ENCODE assay signal across 11 cellular contexts in the genomic region with DNA sequence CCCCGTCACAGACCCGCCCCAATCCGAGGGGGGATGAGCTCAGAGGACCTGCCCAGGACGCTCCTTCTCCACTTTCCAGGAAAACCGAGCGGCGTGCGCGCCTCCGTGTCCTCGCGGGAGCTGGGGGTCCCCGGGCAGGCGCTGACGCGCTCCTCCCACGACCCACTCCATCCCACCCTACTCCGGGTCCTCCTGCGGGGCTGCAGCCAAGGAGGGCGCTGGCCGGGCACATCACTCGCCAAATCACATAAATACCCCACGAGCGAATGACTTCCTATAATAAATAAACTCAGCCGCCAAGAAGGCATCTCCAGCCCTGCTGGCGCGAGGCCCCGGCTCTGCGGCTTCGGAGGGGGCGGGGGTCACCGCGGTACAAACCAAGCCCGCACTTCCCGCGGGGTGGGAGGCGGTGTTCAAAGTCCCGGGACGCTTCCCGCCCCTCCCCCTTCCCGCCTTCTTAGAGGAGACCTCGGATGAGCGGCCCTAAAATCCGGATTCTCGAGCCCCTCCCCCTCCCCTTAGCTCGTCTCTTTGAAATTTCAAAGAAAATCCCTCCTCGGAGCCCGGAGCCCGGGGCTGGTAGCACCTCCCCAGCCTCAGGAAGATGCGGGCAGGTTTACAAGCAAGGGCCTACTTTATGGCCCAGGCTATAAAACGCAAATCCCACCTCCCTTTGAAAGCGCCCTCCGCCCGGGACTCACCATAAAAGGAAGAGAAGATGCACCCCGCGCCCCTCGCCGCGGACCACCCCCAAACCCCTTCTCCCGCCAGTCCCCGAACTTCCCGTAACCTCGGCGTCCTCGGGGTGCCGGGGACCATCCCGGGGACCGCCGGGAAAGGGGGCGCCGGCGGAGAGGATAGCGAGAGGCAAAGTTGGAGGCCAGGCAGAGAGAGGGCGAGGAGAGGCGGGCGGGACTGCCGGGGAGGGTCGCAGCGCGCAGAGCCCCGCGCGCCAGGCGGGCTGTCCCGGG. TPM values are rescaled to one million over a fixed set of nuclear protein-coding genes. Genes with fewer than 3 reads are reported as not detected.
DNase-seq lines count a peak whose midpoint lies in the region; ATAC-seq and TF ChIP-seq lines count a peak whose summit lies in the region.
"Had no signal": no experiment of that assay in that cellular context is flagged by ENCODE, and none has a peak within 500 bp of the region (broad histone marks: within the 10 kb centered on the region; RNA-seq: fewer than 3 reads in every experiment).

No MANE protein-coding gene starts in this region.

- H3K27ac ChIP-seq in esophagus muscularis mucosa (replicated peaks in 1 of 4) (peak overlapping the region in 2 of 4 donors; percentile 37 to 44), uterus (peak overlapping the region; percentile 28 to 49)
- no peak overlapping the region for H3K27ac ChIP-seq in naive thymus-derived CD4-positive, alpha-beta T cell (ENCODE audit: low read depth, low read length)
- H3K27ac ChIP-seq: brain microvascular endothelial cell had no signal

- H3K36me3 ChIP-seq in esophagus muscularis mucosa (no peaks in the 10 kb centered on the region), uterus (no peaks in the 10 kb centered on the region)
- H3K36me3 ChIP-seq in naive thymus-derived CD4-positive, alpha-beta T cell (ENCODE audit: control insufficient read depth in 2 of 3, insufficient read depth in 3 of 3, low read length in 3 of 3): no peaks in the 10 kb centered on the region
- H3K36me3 ChIP-seq: brain microvascular endothelial cell had no signal

- H3K9me3 ChIP-seq in esophagus muscularis mucosa (no peaks in the 10 kb centered on the region), uterus (no peaks in the 10 kb centered on the region)
- no peaks in the 10 kb centered on the region for H3K9me3 ChIP-seq in naive thymus-derived CD4-positive, alpha-beta T cell (ENCODE audit: control insufficient read depth in 2 of 3, low read length in 3 of 3)

- peaks cover 2 to 13% (median 5%) of the 10 kb centered on the region in 7 donors for H3K4me1 Mint-ChIP-seq in naive thymus-derived CD4-positive, alpha-beta T cell

- CTCF ChIA-PET in naive thymus-derived CD4-positive, alpha-beta T cell (lab: Charles Lee): no interaction called here

- H3K4me1 ChIP-seq in esophagus muscularis mucosa (peaks cover 14 to 31% (median 29%) of the 10 kb centered on the region in 4 donors), uterus (peaks cover 0 to 16% of the 10 kb centered on the region in 2 donors)
- no peaks in the 10 kb centered on the region for H3K4me1 ChIP-seq in naive thymus-derived CD4-positive, alpha-beta T cell (ENCODE audit: control insufficient read depth in 2 of 2, insufficient read depth in 2 of 2, low read length in 2 of 2)

- peaks cover 33 to 48% (median 46%) of the 10 kb centered on the region in 5 donors for H3K27me3 Mint-ChIP-seq in naive thymus-derived CD4-positive, alpha-beta T cell

- TF ChIP-seq EP300 in esophagus muscularis mucosa (IDR thresholded peaks at IDR 0.05): no peak

- TF ChIP-seq POLR2A in esophagus muscularis mucosa (IDR thresholded peaks at IDR 0.05; ENCODE audit: low read depth): no peak
- TF ChIP-seq POLR2A in uterus (IDR thresholded peaks at IDR 0.05): no peak

- no peak overlapping the region for H3K27ac Mint-ChIP-seq in naive thymus-derived CD4-positive, alpha-beta T cell
- H3K27ac Mint-ChIP-seq: T-helper 1 cell treated with Interleukin-12 subunit alpha and Interleukin-12 subunit beta and Interleukin-4 antibody, amounts not matched to agents 30 μg/mL and 1 μg/mL, for 36 hours had no signal

- H3K4me3 ChIP-seq in esophagus muscularis mucosa (peak overlapping the region; percentile 49 to 59 (median 51)), uterus (peak overlapping the region; percentile 35 to 38)
- no peak overlapping the region for H3K4me3 ChIP-seq in naive thymus-derived CD4-positive, alpha-beta T cell (ENCODE audit: low read length)

- under 1% methylated on average over 50 of the region's 85 CpGs for WGBS in esophagus muscularis mucosa

- peak; percentile 31 for ATAC-seq in Right ventricle myocardium superior (ENCODE audit: poor library complexity)
- no peak for ATAC-seq in Right ventricle myocardium inferior
- ATAC-seq in naive thymus-derived CD4-positive, alpha-beta T cell: no peak
- no peak for ATAC-seq in HG03571 (IDR thresholded peaks at IDR 0.05; ENCODE audit: unreplicated experiment)

- H3K36me3 Mint-ChIP-seq in naive thymus-derived CD4-positive, alpha-beta T cell: peaks cover 0 to 2% (median 0%) of the 10 kb centered on the region in 5 donors

- POLR2A ChIA-PET in naive thymus-derived CD4-positive, alpha-beta T cell (lab: Charles Lee): no interaction called here

- H3K4me3 Mint-ChIP-seq in naive thymus-derived CD4-positive, alpha-beta T cell: peak overlapping the region in 8 of 10 donors; percentile 29 to 77 (median 44)
- H3K4me3 Mint-ChIP-seq: T-helper 1 cell treated with Interleukin-12 subunit alpha and Interleukin-12 subunit beta and Interleukin-4 antibody, amounts not matched to agents 30 μg/mL and 1 μg/mL, for 36 hours had no signal

- H3K27me3 ChIP-seq in esophagus muscularis mucosa: peaks cover 0 to 88% (median 22%) of the 10 kb centered on the region in 4 donors
- peaks cover 0 to 10% of the 10 kb centered on the region in 2 donors for H3K27me3 ChIP-seq in naive thymus-derived CD4-positive, alpha-beta T cell (ENCODE audit: control insufficient read depth in 2 of 2, insufficient read depth in 2 of 2, low read length in 2 of 2)
- H3K27me3 ChIP-seq in uterus: no peaks in the 10 kb centered on the region

- H3K9me3 Mint-ChIP-seq in naive thymus-derived CD4-positive, alpha-beta T cell: peaks cover 0 to 3% (median 0%) of the 10 kb centered on the region in 11 donors
- H3K9me3 Mint-ChIP-seq: T-helper 1 cell treated with Interleukin-12 subunit alpha and Interleukin-12 subunit beta and Interleukin-4 antibody, amounts not matched to agents 30 μg/mL and 1 μg/mL, for 36 hours had no signal

- no peak for DNase-seq in Right ventricle myocardium superior
- no peak for DNase-seq in Right ventricle myocardium inferior (ENCODE audit: missing footprints)
- DNase-seq in esophagus muscularis mucosa (ENCODE audit: extremely low spot score): no peak
- peak in 1 of 9 donors; percentile 7 for DNase-seq in naive thymus-derived CD4-positive, alpha-beta T cell
- DNase-seq in uterus: peak; percentile 23 to 46
- DNase-seq in glomerular visceral epithelial cell (ENCODE audit: extremely low spot score): no peak
- DNase-seq in activated naive CD4-positive, alpha-beta T cell treated with Interleukin-2 at 50 U/mL for 16 hours: no peak
- DNase-seq: brain microvascular endothelial cell had no signal

- TF ChIP-seq CTCF in esophagus muscularis mucosa (IDR thresholded peaks at IDR 0.05) (no peak), uterus (IDR thresholded peaks at IDR 0.05) (no peak)

- intact Hi-C loops in Right ventricle myocardium superior (cut with DNase I) (no loop called here), Right ventricle myocardium inferior (cut with DNase I) (no loop called here), esophagus muscularis mucosa (cut with DNase I) (no loop called here), uterus (cut with DNase I; ENCODE audit: low total_unique reads) (no loop called here)
- intact Hi-C loops in naive thymus-derived CD4-positive, alpha-beta T cell (cut with micrococcal nuclease): no loop called here

RNA-seq across cellular contexts. Expression of a gene that starts 0.7 kb away (rescaled TPM):
- not detected for total RNA-seq in Right ventricle myocardium superior
- total RNA-seq in Right ventricle myocardium inferior: not detected
- 1 to 10 TPM in 2 of 4 donors, under 1 TPM in 2; 0.42 to 1.5 (median 1.0) TPM for total RNA-seq in esophagus muscularis mucosa
- not detected for total RNA-seq in naive thymus-derived CD4-positive, alpha-beta T cell
- polyA plus RNA-seq in naive thymus-derived CD4-positive, alpha-beta T cell: not detected
- 10 to 100 TPM in 1 of 4 donors, 1 to 10 TPM in 3; 1.4 to 11.3 (median 1.9) TPM for total RNA-seq in uterus
- total RNA-seq: HT-29 had no signal

Comparison
In these comparisons a context has a peak if more than half of its experiments do, and no peak if none do; other contexts are left out.
1. DNase-seq: peak in uterus (2 of 2); none in Right ventricle myocardium superior (single experiment), Right ventricle myocardium inferior (single experiment), esophagus muscularis mucosa (single experiment), glomerular visceral epithelial cell (single experiment) and activated naive CD4-positive, alpha-beta T cell treated with Interleukin-2 at 50 U/mL for 16 hours (single experiment).